ENCODE assay signal across 1 cellular context in the genomic region with DNA sequence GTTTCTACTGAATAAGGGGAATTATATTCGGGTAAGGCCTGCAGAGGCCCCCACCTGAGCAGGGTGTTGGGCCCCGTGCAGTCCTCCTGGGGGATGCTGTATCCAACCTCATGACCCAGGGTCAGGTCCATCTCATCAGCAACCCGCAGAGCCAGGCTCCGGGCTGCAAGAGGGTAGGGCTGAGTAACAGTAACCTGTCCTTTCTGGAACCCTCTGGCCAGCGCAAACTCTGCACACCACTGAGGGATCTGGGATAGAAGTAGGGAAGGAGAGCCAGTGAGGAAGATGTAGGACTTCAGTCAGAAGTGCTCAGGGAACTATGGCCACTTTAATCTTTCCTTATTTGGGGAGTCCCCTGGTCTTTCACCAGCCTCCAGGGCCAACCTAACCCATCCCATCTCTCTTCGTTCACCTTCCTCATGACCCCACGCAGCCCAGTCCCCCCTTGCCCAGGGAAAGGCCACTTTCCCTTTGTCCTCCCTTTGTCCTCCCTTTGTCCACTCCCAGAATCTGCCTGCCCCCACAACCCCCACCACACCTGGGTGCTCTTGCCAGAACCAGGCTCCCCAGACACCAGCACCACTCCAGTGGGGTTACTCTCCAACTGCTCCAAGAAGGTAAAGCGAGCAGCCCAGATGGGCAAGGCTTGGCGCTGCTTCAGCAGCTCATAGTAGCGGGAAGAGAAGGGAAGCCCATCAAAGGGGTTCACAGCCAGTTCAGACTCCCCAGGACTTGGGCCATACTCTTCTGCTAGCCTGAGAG.
A peak's percentile ranks its signal among the peaks of the same experiment; 100 is the strongest.
TF ChIP-seq lines count a peak whose summit lies in the region.

No MANE protein-coding gene starts in this region.

TF ChIP-seq in K562, 482 proteins besides CTCF, POLR2A, EP300 and RAD21:
- no peak for TF ChIP-seq CTCFL (IDR thresholded peaks at IDR 0.05; ENCODE audit: borderline replicate concordance, insufficient read depth, low read depth, low read length, poor library complexity, severe bottlenecking)
- no peak for TF ChIP-seq ZNF707 (CRISPR knock-in tag; conservative IDR thresholded peaks at IDR 0.05)
- TF ChIP-seq SMAD3 (CRISPR knock-in tag; conservative IDR thresholded peaks at IDR 0.05): no peak
- no peak for TF ChIP-seq ZNF668 (CRISPR knock-in tag; IDR thresholded peaks at IDR 0.05)
- TF ChIP-seq RBFOX2 (IDR thresholded peaks at IDR 0.05; ENCODE audit: low read depth, low read length): peak; percentile 56
- peak; percentile 52; the same call in 1 of the 2 replicates for TF ChIP-seq POLR2G (IDR thresholded peaks at IDR 0.05; ENCODE audit: low read depth, low read length)
TF ChIP-seq in K562: peak in this region for 2.
